In genomic region chr17:59830007-59830630, GRCh38 we compare ENCODE assay signal across 8 cellular contexts.
A peak's percentile ranks its signal among the peaks of the same experiment; 100 is the strongest.
DNase-seq lines count a peak whose midpoint lies in the region; ATAC-seq, FAIRE-seq and TF ChIP-seq lines count a peak whose summit lies in the region.

No MANE protein-coding gene starts in this region.

- H3K9me3 Mint-ChIP-seq in astrocyte (ENCODE audit: unreplicated experiment): no peaks in the 10 kb centered on the region

- H3K27me3 ChIP-seq in ACC112 (ENCODE audit: insufficient read depth, low read length) (no peaks in the 10 kb centered on the region), MG63 (no peaks in the 10 kb centered on the region), astrocyte (ENCODE audit: insufficient read depth, low read length) (no peaks in the 10 kb centered on the region)

- peak overlapping the region; percentile 99 for H3K27ac Mint-ChIP-seq in astrocyte (ENCODE audit: unreplicated experiment)

- H4K20me1 ChIP-seq in astrocyte (ENCODE audit: insufficient read depth, low read length): no peaks in the 10 kb centered on the region

- 80 to 83% methylated on average over 1 of the region's 3 CpGs for WGBS in mesodermal cell (ENCODE audit: insufficient coverage in 2 of 2), 2 experiments

- no peak overlapping the region for H2AFZ ChIP-seq in ACC112 (ENCODE audit: low read length, unreplicated experiment)
- H2AFZ ChIP-seq in astrocyte (ENCODE audit: low read depth, low read length): no peak overlapping the region

- H3K4me3 Mint-ChIP-seq in astrocyte (ENCODE audit: unreplicated experiment): peak overlapping the region; percentile 58

- ATAC-seq in GM18909 (IDR thresholded peaks at IDR 0.05; ENCODE audit: poor library complexity, unreplicated experiment) (no peak), HG02884 (IDR thresholded peaks at IDR 0.05; ENCODE audit: unreplicated experiment) (no peak)

- H3K4me1 ChIP-seq in ACC112 (ENCODE audit: control insufficient read depth, insufficient read depth, low read length, unreplicated experiment) (peaks cover 67% of the 10 kb centered on the region), astrocyte (ENCODE audit: insufficient read depth, low read length) (peaks cover 54% of the 10 kb centered on the region), mesodermal cell (ENCODE audit: control insufficient read depth, insufficient read depth, low read length, poor library complexity, severe bottlenecking) (peaks cover 49% of the 10 kb centered on the region)

- no peaks in the 10 kb centered on the region for H3K27me3 Mint-ChIP-seq in astrocyte (ENCODE audit: low read depth, unreplicated experiment)

- H3K4me1 Mint-ChIP-seq in astrocyte (ENCODE audit: low read depth, unreplicated experiment): peaks cover 58% of the 10 kb centered on the region

- H3K36me3 Mint-ChIP-seq in astrocyte (ENCODE audit: low read depth, unreplicated experiment): peaks cover 5% of the 10 kb centered on the region

- no peaks in the 10 kb centered on the region for H3K36me3 ChIP-seq in ACC112 (ENCODE audit: insufficient read depth, low read length)
- peaks cover 5% of the 10 kb centered on the region for H3K36me3 ChIP-seq in MG63
- no peaks in the 10 kb centered on the region for H3K36me3 ChIP-seq in astrocyte (ENCODE audit: insufficient read depth, low read length)
- H3K36me3 ChIP-seq in mesodermal cell (ENCODE audit: control insufficient read depth, insufficient read depth, low read length): no peaks in the 10 kb centered on the region

- DNase-seq in MG63 (peak; percentile 75), astrocyte (ENCODE audit: low read depth) (peak; percentile 70), NCI-H2171 treated with DMSO at 0.1 percent for 48 hours (lab: John Stamatoyannopoulos, UW) (no peak), GM13976 (ENCODE audit: low spot score) (no peak)

- in situ Hi-C loops in GM13976 (cut with MboI; ENCODE audit: low sequenced_read_pairs, unreplicated experiment): no loop called here

- H3K79me2 ChIP-seq in ACC112 (ENCODE audit: control insufficient read depth, insufficient read depth, low read length, unreplicated experiment): peaks cover 23% of the 10 kb centered on the region
- H3K79me2 ChIP-seq in astrocyte (ENCODE audit: insufficient read depth, low read length): peaks cover 47% of the 10 kb centered on the region

- no peak for TF ChIP-seq CTCF in astrocyte (IDR thresholded peaks at IDR 0.05; ENCODE audit: insufficient read depth, low read depth, low read length)
- TF ChIP-seq CTCF in GM13976 (IDR thresholded peaks at IDR 0.05; ENCODE audit: borderline replicate concordance, control extremely low read depth, extremely low read depth, insufficient read depth, missing control alignments): no peak

- H3K9me3 ChIP-seq in MG63 (no peaks in the 10 kb centered on the region), astrocyte (ENCODE audit: insufficient read depth, low read depth, low read length) (no peaks in the 10 kb centered on the region), mesodermal cell (ENCODE audit: control insufficient read depth, low read length) (no peaks in the 10 kb centered on the region)

- H3K27ac ChIP-seq in ACC112 (ENCODE audit: low read depth, low read length) (peak overlapping the region; percentile 98), astrocyte (ENCODE audit: low read depth, low read length) (peak overlapping the region; percentile 100), mesodermal cell (ENCODE audit: low read depth, low read length, severe bottlenecking) (peak overlapping the region; percentile 75)

- peak overlapping the region; percentile 95 for H3K9ac ChIP-seq in astrocyte (ENCODE audit: low read length)

- peak overlapping the region; percentile 64 for H3K4me3 ChIP-seq in ACC112 (ENCODE audit: low read depth, low read length)
- H3K4me3 ChIP-seq in MG63: no peak overlapping the region
- H3K4me3 ChIP-seq in astrocyte (ENCODE audit: insufficient read depth, low read depth, low read length): peak overlapping the region; percentile 49
- no peak overlapping the region for H3K4me3 ChIP-seq in mesodermal cell (ENCODE audit: extremely low read depth, insufficient read depth, low read length, poor library complexity, severe bottlenecking)

- peak overlapping the region; percentile 81 for H3K4me2 ChIP-seq in astrocyte (ENCODE audit: low read length)

- no peak for FAIRE-seq in astrocyte (lab: Jason Lieb, UNC)

Comparison
In these comparisons a context has a peak if more than half of its experiments do, and no peak if none do; other contexts are left out.
1. H3K4me3 ChIP-seq: peak in ACC112 (single experiment) and astrocyte (single experiment); none in MG63 (single experiment) and mesodermal cell (single experiment).
2. DNase-seq: peak in MG63 (single experiment) and astrocyte (single experiment); none in NCI-H2171 treated with DMSO at 0.1 percent for 48 hours (single experiment) and GM13976 (single experiment).
3. Peak in every context shown above with its lines, with median percentiles within 50 percentile points of each other: H3K27ac ChIP-seq.